Comparison of ENCODE assay signal across 2 cellular contexts in the genomic region with DNA sequence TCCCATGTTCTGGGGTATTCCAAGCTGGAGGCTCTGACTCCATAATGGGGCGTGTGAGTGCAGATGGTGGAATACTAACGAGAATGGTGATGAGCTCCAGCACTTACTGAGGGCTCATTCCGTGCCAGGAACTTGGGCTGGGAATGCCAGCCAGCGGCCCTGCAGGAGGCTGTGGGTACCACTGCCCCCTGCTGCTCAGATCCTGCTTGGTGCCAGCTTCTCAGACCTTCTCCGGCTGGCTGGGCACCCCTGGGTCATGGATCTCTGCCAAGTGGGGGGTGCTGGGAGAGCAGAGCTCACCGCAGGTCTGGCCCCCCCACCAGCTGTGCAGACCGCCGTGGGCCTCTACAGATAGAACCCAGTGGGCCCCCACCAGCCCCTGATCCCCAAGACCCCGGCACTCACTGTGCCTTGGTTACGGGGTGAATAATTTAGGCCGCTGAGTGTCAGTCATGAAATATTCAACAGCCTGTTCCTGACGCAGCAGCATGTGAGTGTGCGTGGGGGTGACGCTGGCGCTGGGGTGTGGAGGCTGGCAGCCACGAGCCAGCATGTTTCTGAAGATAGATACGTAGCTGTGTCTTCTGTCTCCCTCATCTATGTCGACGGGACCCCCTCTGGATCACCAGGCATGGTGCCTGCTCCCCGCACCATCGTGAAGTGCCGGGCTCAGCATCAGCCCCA. TPM values are rescaled to one million over a fixed set of nuclear protein-coding genes. Genes with fewer than 3 reads are reported as not detected.
DNase-seq lines count a peak whose midpoint lies in the region; ATAC-seq lines count a peak whose summit lies in the region.
"Not testable (repeated sequence)": the region's sequence is repeated elsewhere in the genome, so short reads cannot be mapped to it uniquely, and the experiment has no call there.

No MANE protein-coding gene starts in this region.

- not testable (repeated sequence) for H3K27me3 ChIP-seq in Karpas-422 (ENCODE audit: low read length)

- H3K9ac ChIP-seq in Karpas-422 (ENCODE audit: low read length) = not testable (repeated sequence)

- peak; percentile 68 for ATAC-seq in left ventricle myocardium superior

- not testable (repeated sequence) for H3K27ac ChIP-seq in Karpas-422 (ENCODE audit: low read length)

- not testable (repeated sequence) for H3K9me3 ChIP-seq in Karpas-422 (ENCODE audit: low read length)

- not testable (repeated sequence) for H2AFZ ChIP-seq in Karpas-422 (ENCODE audit: low read length)

- H3K36me3 ChIP-seq in Karpas-422 (ENCODE audit: insufficient read depth, low read length) = not testable (repeated sequence)

- intact Hi-C loops in left ventricle myocardium superior (cut with micrococcal nuclease) = not testable (repeated sequence)

- not testable (repeated sequence) for H3K9me2 ChIP-seq in Karpas-422 (replicated peaks; ENCODE audit: insufficient read depth, low read length)

- H3K4me2 ChIP-seq in Karpas-422 (ENCODE audit: low read depth, low read length, poor library complexity, severe bottlenecking) = not testable (repeated sequence)

- not testable (repeated sequence) for H3K4me1 ChIP-seq in Karpas-422 (ENCODE audit: low read length)

- peak; percentile 53 for DNase-seq in Karpas-422
- DNase-seq in left ventricle myocardium superior = peak; percentile 54

- not testable (repeated sequence) for H3K79me2 ChIP-seq in Karpas-422 (ENCODE audit: low read length)

- not testable (repeated sequence) for H4K20me1 ChIP-seq in Karpas-422 (ENCODE audit: insufficient read depth, low read depth, low read length)

- H3K4me3 ChIP-seq in Karpas-422 (ENCODE audit: low read length) = not testable (repeated sequence)

RNA-seq across cellular contexts. Expression of gene ESPN, which starts 12.6 kb away (rescaled TPM):
- total RNA-seq in Karpas-422 (2014; rRNA removed; shearing (Covaris generic); ENCODE audit: low replicate concordance) = not detected in 2 replicates
- total RNA-seq in left ventricle myocardium superior = 0.77 TPM

RNA-seq across cellular contexts. Expression of gene HES2, which starts 17.4 kb away (rescaled TPM):
- not detected in 2 replicates for total RNA-seq in Karpas-422 (2014; rRNA removed; shearing (Covaris generic); ENCODE audit: low replicate concordance)
- total RNA-seq in left ventricle myocardium superior = not detected

RNA-seq across cellular contexts. Expression of gene TNFRSF25, which starts 28.8 kb away (rescaled TPM):
- total RNA-seq in Karpas-422 (2014; rRNA removed; shearing (Covaris generic); ENCODE audit: low replicate concordance) = 0.58 TPM in 1 of 2 replicates, not detected in the other
- total RNA-seq in left ventricle myocardium superior = 10.8 TPM

RNA-seq across cellular contexts. Expression of gene ACOT7, which starts 43.6 kb away (rescaled TPM):
- total RNA-seq in Karpas-422 (2014; rRNA removed; shearing (Covaris generic); ENCODE audit: low replicate concordance) = 11.8 and 25.9 TPM in 2 replicates
- total RNA-seq in left ventricle myocardium superior = 7.8 TPM

RNA-seq across cellular contexts. Expression of gene PLEKHG5, which starts 54.3 kb away (rescaled TPM):
- total RNA-seq in Karpas-422 (2014; rRNA removed; shearing (Covaris generic); ENCODE audit: low replicate concordance) = 0.25 TPM in 1 of 2 replicates, not detected in the other
- 16.9 TPM for total RNA-seq in left ventricle myocardium superior
